Comparison of ENCODE assay signal across 21 cellular contexts in genomic region chr19:49014870-49015255, GRCh38. TPM values are rescaled to one million over a fixed set of nuclear protein-coding genes. Genes with fewer than 3 reads are reported as not detected.
"Had no signal": no experiment of that assay in that cellular context is flagged by ENCODE, and none has a peak within 500 bp of the region (broad histone marks: within the 10 kb centered on the region; RNA-seq: fewer than 3 reads in every experiment).

No MANE protein-coding gene starts in this region.

- ATAC-seq: activated CD8-positive, alpha-beta T cell treated with anti-CD3 and anti-CD28 coated beads for 36 hours; left lobe of liver; natural killer cell treated with Interleukin-12 subunit alpha and Interleukin-12 subunit beta and Interleukin-15 and Interleukin-18, amount 100 ng/mL, for 72 hours; stimulated activated effector memory CD8-positive, alpha-beta T cell treated with anti-CD3 and anti-CD28 coated beads, Interleukin-12 subunit alpha, Interleukin-12 subunit beta, amount 100 ng/mL, for 72 hours had no signal

- H3K27me3 ChIP-seq: brain microvascular endothelial cell had no signal

- H3K4me3 ChIP-seq: lung, sigmoid colon, stomach had no signal

- H3K27ac ChIP-seq: brain microvascular endothelial cell, sigmoid colon, stomach had no signal

- H3K9me3 ChIP-seq: sigmoid colon, stomach had no signal

- DNase-seq: activated CD4-positive, alpha-beta T cell treated with anti-CD3 and anti-CD28 coated beads, Interleukin-2, amount 10 ng/mL, durations not matched to agents 24 days and 14 days; activated CD8-positive, alpha-beta T cell treated with anti-CD3 and anti-CD28 coated beads for 36 hours; activated naive CD4-positive, alpha-beta T cell treated with anti-CD3 and anti-CD28 coated beads for 36 hours; activated T-cell treated with anti-CD3 and anti-CD28 coated beads, Interleukin-2, amount 50 U/mL, for 1 hour; brain microvascular endothelial cell; cortex of kidney; erythroblast; head of caudate nucleus; kidney; sigmoid colon; stimulated activated CD4-positive, alpha-beta T cell treated with anti-CD3 and anti-CD28 coated beads, Interleukin-4, amount 100 ng/mL, for 24 hours; stomach; T-helper 1 cell had no signal

RNA-seq across cellular contexts. Expression of gene LHB, which starts 2.0 kb away (rescaled TPM):
- total RNA-seq: activated CD4-positive, alpha-beta T cell treated with anti-CD3 and anti-CD28 coated beads, Interleukin-2, amount 10 ng/mL, durations not matched to agents 24 days and 14 days; activated CD8-positive, alpha-beta T cell treated with anti-CD3 and anti-CD28 coated beads for 36 hours; activated naive CD4-positive, alpha-beta T cell treated with anti-CD3 and anti-CD28 coated beads for 36 hours; activated T-helper 2 cell treated with anti-CD3 and anti-CD28 coated beads, Interferon-gamma antibody, Interleukin-2, Interleukin-4, amounts not matched to agents 10 μg/mL and 5 μg/mL and 100 μg/mL, durations not matched to agents 14 hours and 24 hours and 36 hours; frontal cortex; kidney; left lobe of liver; mesothelial cell of epicardium; natural killer cell treated with Interleukin-12 subunit alpha and Interleukin-12 subunit beta and Interleukin-15 and Interleukin-18, amount 100 ng/mL, for 72 hours; sigmoid colon; temporal lobe had no signal
- polyA plus RNA-seq: sigmoid colon had no signal

RNA-seq across cellular contexts. Expression of gene CGB3, which starts 9.3 kb away (rescaled TPM):
- total RNA-seq: activated CD4-positive, alpha-beta T cell treated with anti-CD3 and anti-CD28 coated beads, Interleukin-2, amount 10 ng/mL, durations not matched to agents 24 days and 14 days; activated CD8-positive, alpha-beta T cell treated with anti-CD3 and anti-CD28 coated beads for 36 hours; activated naive CD4-positive, alpha-beta T cell treated with anti-CD3 and anti-CD28 coated beads for 36 hours; activated T-helper 2 cell treated with anti-CD3 and anti-CD28 coated beads, Interferon-gamma antibody, Interleukin-2, Interleukin-4, amounts not matched to agents 10 μg/mL and 5 μg/mL and 100 μg/mL, durations not matched to agents 14 hours and 24 hours and 36 hours; frontal cortex; kidney; left lobe of liver; lung; mesothelial cell of epicardium; natural killer cell treated with Interleukin-12 subunit alpha and Interleukin-12 subunit beta and Interleukin-15 and Interleukin-18, amount 100 ng/mL, for 72 hours; sigmoid colon; stomach; temporal lobe had no signal
- polyA plus RNA-seq: lung, sigmoid colon, stomach had no signal

RNA-seq across cellular contexts. Expression of gene CGB2, which starts 16.8 kb away (rescaled TPM):
- total RNA-seq: activated CD4-positive, alpha-beta T cell treated with anti-CD3 and anti-CD28 coated beads, Interleukin-2, amount 10 ng/mL, durations not matched to agents 24 days and 14 days; activated CD8-positive, alpha-beta T cell treated with anti-CD3 and anti-CD28 coated beads for 36 hours; activated naive CD4-positive, alpha-beta T cell treated with anti-CD3 and anti-CD28 coated beads for 36 hours; activated T-helper 2 cell treated with anti-CD3 and anti-CD28 coated beads, Interferon-gamma antibody, Interleukin-2, Interleukin-4, amounts not matched to agents 10 μg/mL and 5 μg/mL and 100 μg/mL, durations not matched to agents 14 hours and 24 hours and 36 hours; frontal cortex; kidney; left lobe of liver; natural killer cell treated with Interleukin-12 subunit alpha and Interleukin-12 subunit beta and Interleukin-15 and Interleukin-18, amount 100 ng/mL, for 72 hours; sigmoid colon; stomach; temporal lobe had no signal
- polyA plus RNA-seq: lung, stomach had no signal
